20 cellular contexts compared by ENCODE assay signal in the genomic region with DNA sequence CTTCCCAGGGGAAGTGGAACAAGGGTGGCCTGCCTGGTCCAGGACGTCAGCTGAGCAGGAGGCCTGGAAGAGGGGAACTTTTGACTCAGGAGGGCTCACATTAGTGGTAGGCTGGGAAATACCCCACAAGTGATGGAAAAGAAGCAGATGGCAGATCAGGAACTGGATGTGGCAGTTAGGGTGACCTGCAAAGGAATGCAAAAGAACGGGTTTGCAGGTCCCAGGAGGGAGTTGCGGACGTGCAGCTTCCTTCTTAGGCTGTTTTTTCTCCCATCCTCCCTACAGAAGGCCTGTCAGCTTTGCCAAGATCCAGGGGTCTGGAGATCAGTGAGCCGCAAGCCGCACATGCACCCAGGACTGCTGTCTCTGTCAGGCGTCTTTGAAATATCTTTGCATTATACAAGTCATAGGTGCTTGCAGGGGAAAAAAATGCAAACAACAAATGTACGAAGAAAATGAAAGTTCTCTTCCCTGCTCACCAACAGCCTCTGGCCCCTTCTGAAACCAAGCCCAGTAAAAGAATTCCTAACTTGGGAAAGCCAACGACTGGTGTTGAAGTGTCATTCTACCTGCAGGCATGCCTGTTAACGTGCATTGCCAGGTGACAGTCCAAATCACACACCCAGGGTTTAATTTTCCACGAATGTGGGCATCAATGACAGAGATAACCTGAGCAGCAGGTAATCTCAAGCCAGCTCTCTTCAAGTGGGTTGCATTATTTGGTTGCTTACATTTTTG. TPM values are rescaled to one million over a fixed set of nuclear protein-coding genes. Genes with fewer than 3 reads are reported as not detected.
DNase-seq lines count a peak whose midpoint lies in the region; ATAC-seq and TF ChIP-seq lines count a peak whose summit lies in the region.
"Had no signal": no experiment of that assay in that cellular context is flagged by ENCODE, and none has a peak within 500 bp of the region (broad histone marks: within the 10 kb centered on the region; RNA-seq: fewer than 3 reads in every experiment).

No MANE protein-coding gene starts in this region.

- peaks cover 0 to 4% (median 0%) of the 10 kb centered on the region in 4 donors for H3K4me1 Mint-ChIP-seq in CD4-positive, CD25-positive, alpha-beta regulatory T cell
- H3K4me1 Mint-ChIP-seq in CD4-positive, alpha-beta T cell (ENCODE audit: low read depth): no peaks in the 10 kb centered on the region
- H3K4me1 Mint-ChIP-seq: activated CD4-positive, alpha-beta T cell treated with anti-CD3 and anti-CD28 coated beads for 36 hours; natural killer cell had no signal

- H3K27ac Mint-ChIP-seq in CD4-positive, CD25-positive, alpha-beta regulatory T cell: peak overlapping the region in 2 of 3 donors; percentile 71 to 72
- H3K27ac Mint-ChIP-seq in CD4-positive, alpha-beta T cell: no peak overlapping the region
- H3K27ac Mint-ChIP-seq: activated CD4-positive, alpha-beta T cell treated with anti-CD3 and anti-CD28 coated beads for 36 hours; dendritic cell treated with granulocyte-macrophage colony-stimulating factor and Interleukin-4, amounts not matched to agents 40 ng/mL and 50 ng/mL, for 4 days had no signal

- H3K4me3 ChIP-seq in CD4-positive, CD25-positive, alpha-beta regulatory T cell (ENCODE audit: low read depth, low read length): no peak overlapping the region
- H3K4me3 ChIP-seq in PC-3 (ENCODE audit: low read length) (no peak overlapping the region), prostate gland (no peak overlapping the region), brain microvascular endothelial cell (ENCODE audit: low read depth, low read length) (no peak overlapping the region)
- H3K4me3 ChIP-seq: psoas muscle had no signal

- H3F3A ChIP-seq in PC-3 (ENCODE audit: low read length, unreplicated experiment): no peaks in the 10 kb centered on the region

- H3K36me3 Mint-ChIP-seq in CD4-positive, CD25-positive, alpha-beta regulatory T cell: no peaks in the 10 kb centered on the region
- no peaks in the 10 kb centered on the region for H3K36me3 Mint-ChIP-seq in CD4-positive, alpha-beta T cell (ENCODE audit: low read depth)
- H3K36me3 Mint-ChIP-seq: CD4-positive, alpha-beta memory T cell; natural killer cell had no signal

- CTCF ChIA-PET in PC-3 (lab: Charles Lee): no interaction called here
- CTCF ChIA-PET in CD4-positive, alpha-beta T cell (lab: Charles Lee): no interaction called here

- intact Hi-C loops in PC-3 (cut with micrococcal nuclease): no loop called here
- intact Hi-C loops in prostate gland (cut with DNase I): no loop called here
- intact Hi-C loops in CD4-positive, alpha-beta T cell (cut with DNase I, micrococcal nuclease): no loop called here
- intact Hi-C loops in left colon (cut with DNase I, micrococcal nuclease): no loop called here

- no peaks in the 10 kb centered on the region for H3K79me2 ChIP-seq in PC-3 (ENCODE audit: low read length)

- no TSS peak for BruUV-seq in PC-3 (replicated peaks; lab: Mats Ljungman, UMichigan)

- no peaks in the 10 kb centered on the region for H4K20me1 ChIP-seq in PC-3 (ENCODE audit: low read length)

- ATAC-seq in CD4-positive, CD25-positive, alpha-beta regulatory T cell (ENCODE audit: low read depth in 2 of 2): no peak
- ATAC-seq in PC-3 (no peak), left colon (no peak)
- ATAC-seq in CD4-positive, alpha-beta T cell (ENCODE audit: poor library complexity): no peak
- ATAC-seq: psoas muscle had no signal

- POLR2A ChIA-PET in PC-3 (lab: Charles Lee; ENCODE audit: unreplicated experiment): no interaction called here
- POLR2A ChIA-PET in CD4-positive, alpha-beta T cell (lab: Charles Lee): no interaction called here

- H3K9me2 ChIP-seq in PC-3 (replicated peaks; ENCODE audit: low read length): no peaks in the 10 kb centered on the region

- H3K36me3 ChIP-seq in CD4-positive, CD25-positive, alpha-beta regulatory T cell (ENCODE audit: control insufficient read depth, insufficient read depth, low read length): no peaks in the 10 kb centered on the region
- H3K36me3 ChIP-seq in PC-3 (ENCODE audit: low read depth, low read length) (no peaks in the 10 kb centered on the region), prostate gland (no peaks in the 10 kb centered on the region), brain microvascular endothelial cell (replicated peaks) (no peaks in the 10 kb centered on the region)

- no peak overlapping the region for H3K9ac ChIP-seq in PC-3 (ENCODE audit: low read length)

- no peaks in the 10 kb centered on the region for H3K4me1 ChIP-seq in CD4-positive, CD25-positive, alpha-beta regulatory T cell (ENCODE audit: control insufficient read depth, insufficient read depth, low read length, poor library complexity, severe bottlenecking)
- H3K4me1 ChIP-seq in PC-3 (ENCODE audit: insufficient read depth, low read length) (peaks cover 17% of the 10 kb centered on the region), prostate gland (replicated peaks) (no peaks in the 10 kb centered on the region)

- no peaks in the 10 kb centered on the region for H3K9me3 ChIP-seq in CD4-positive, CD25-positive, alpha-beta regulatory T cell (ENCODE audit: control insufficient read depth in 2 of 2, low read length in 2 of 2)
- H3K9me3 ChIP-seq in PC-3 (ENCODE audit: low read length): no peaks in the 10 kb centered on the region
- H3K9me3 ChIP-seq in prostate gland: no peaks in the 10 kb centered on the region
- no peaks in the 10 kb centered on the region for H3K9me3 ChIP-seq in CD4-positive, alpha-beta T cell (ENCODE audit: control insufficient read depth, low read length)
- H3K9me3 ChIP-seq: psoas muscle had no signal

- no peak overlapping the region for H2AFZ ChIP-seq in PC-3 (ENCODE audit: low read length)

- H3K27ac ChIP-seq in CD4-positive, CD25-positive, alpha-beta regulatory T cell (ENCODE audit: insufficient read depth, low read length, poor library complexity, severe bottlenecking): no peak overlapping the region
- H3K27ac ChIP-seq in PC-3 (ENCODE audit: low read length): no peak overlapping the region
- no peak overlapping the region for H3K27ac ChIP-seq in prostate gland
- H3K27ac ChIP-seq in brain microvascular endothelial cell: no peak overlapping the region
- no peak overlapping the region for H3K27ac ChIP-seq in CD4-positive, alpha-beta T cell (ENCODE audit: low read depth, low read length)
- H3K27ac ChIP-seq: psoas muscle had no signal

- no peak for DNase-seq in CD4-positive, CD25-positive, alpha-beta regulatory T cell
- DNase-seq in PC-3 (peak; percentile 38), hepatic stellate cell (ENCODE audit: low spot score) (peak; percentile 33), prostate gland (ENCODE audit: low spot score) (peak; percentile 17), brain microvascular endothelial cell (no peak), activated gamma-delta T cell (lab: John Stamatoyannopoulos, UW) (no peak), left colon (no peak)
- no peak for DNase-seq in CD4-positive, alpha-beta T cell
- DNase-seq: ACHN; activated naive CD4-positive, alpha-beta T cell treated with Interleukin-2 at 50 U/mL for 16 hours; CD4-positive, alpha-beta memory T cell; DMS79; H9; natural killer cell; NCI-H2029; NCI-H446; NK-92 treated with Interleukin-12 subunit alpha and Interleukin-12 subunit beta, amount 100 ng/mL, for 24 hours; psoas muscle had no signal

- H3K4me2 ChIP-seq in PC-3 (ENCODE audit: low read length): no peak overlapping the region; the same call in 1 of the 2 replicates

- TF ChIP-seq CTCF in PC-3 (conservative IDR thresholded peaks at IDR 0.05; ENCODE audit: low read depth, low read length) (no peak), prostate gland (IDR thresholded peaks at IDR 0.05) (no peak), brain microvascular endothelial cell (IDR thresholded peaks at IDR 0.05; ENCODE audit: low read depth, low read length, missing control alignments) (no peak)
- no peak for TF ChIP-seq CTCF in CD4-positive, alpha-beta T cell (IDR thresholded peaks at IDR 0.05)

- no peak for TF ChIP-seq POLR2A in prostate gland (IDR thresholded peaks at IDR 0.05)

- 36% methylated on average over 11 of the region's 11 CpGs for WGBS in prostate gland

- in situ Hi-C loops in brain microvascular endothelial cell (cut with HindIII; ENCODE audit: low pct_ligation_motif_present, low sequenced_read_pairs): no loop called here

- H3K9me3 Mint-ChIP-seq in CD4-positive, CD25-positive, alpha-beta regulatory T cell: no peaks in the 10 kb centered on the region
- no peaks in the 10 kb centered on the region for H3K9me3 Mint-ChIP-seq in CD4-positive, alpha-beta T cell
- H3K9me3 Mint-ChIP-seq: dendritic cell treated with granulocyte-macrophage colony-stimulating factor and Interleukin-4, amounts not matched to agents 40 ng/mL and 50 ng/mL, for 4 days; natural killer cell had no signal

- peak overlapping the region in 1 of 4 donors; percentile 48 for H3K4me3 Mint-ChIP-seq in CD4-positive, CD25-positive, alpha-beta regulatory T cell
- H3K4me3 Mint-ChIP-seq in CD4-positive, alpha-beta T cell: no peak overlapping the region
- H3K4me3 Mint-ChIP-seq: activated CD4-positive, alpha-beta T cell treated with anti-CD3 and anti-CD28 coated beads for 36 hours; CD4-positive, alpha-beta memory T cell; dendritic cell treated with granulocyte-macrophage colony-stimulating factor and Interleukin-4, amounts not matched to agents 40 ng/mL and 50 ng/mL, for 4 days; H9; natural killer cell had no signal

- no peaks in the 10 kb centered on the region for H3K27me3 ChIP-seq in CD4-positive, CD25-positive, alpha-beta regulatory T cell (ENCODE audit: control insufficient read depth, insufficient read depth, low read length)
- H3K27me3 ChIP-seq in PC-3 (ENCODE audit: low read length) (no peaks in the 10 kb centered on the region), prostate gland (replicated peaks; ENCODE audit: insufficient read depth) (no peaks in the 10 kb centered on the region), brain microvascular endothelial cell (replicated peaks) (no peaks in the 10 kb centered on the region)
- no peaks in the 10 kb centered on the region for H3K27me3 ChIP-seq in CD4-positive, alpha-beta T cell (ENCODE audit: control insufficient read depth, insufficient read depth, low read length)

- peaks cover 4% of the 10 kb centered on the region for H3K27me3 Mint-ChIP-seq in CD4-positive, CD25-positive, alpha-beta regulatory T cell
- no peaks in the 10 kb centered on the region for H3K27me3 Mint-ChIP-seq in CD4-positive, alpha-beta T cell
- H3K27me3 Mint-ChIP-seq: activated CD4-positive, alpha-beta T cell treated with anti-CD3 and anti-CD28 coated beads for 36 hours had no signal

RNA-seq across cellular contexts. Expression of a gene that starts 34.4 kb away (rescaled TPM):
- 17.0 TPM for total RNA-seq in CD4-positive, CD25-positive, alpha-beta regulatory T cell
- polyA plus RNA-seq in CD4-positive, CD25-positive, alpha-beta regulatory T cell: 10 to 100 TPM; 37.8 to 82.8 (median 69.4) TPM
- total RNA-seq in PC-3 (2014; rRNA removed) (153 and 161 TPM in 2 replicates), prostate gland (100 to 1,000 TPM in 1 of 2 donors, 10 to 100 TPM in 1; 83.2 to 277 TPM), left colon (10 to 100 TPM; 26.6 to 38.7 TPM)
- 10 to 100 TPM; 21.2 to 22.4 TPM for total RNA-seq in CD4-positive, alpha-beta T cell

RNA-seq across cellular contexts. Expression of a gene that starts 52.4 kb away (rescaled TPM):
- 7.4 TPM for total RNA-seq in CD4-positive, CD25-positive, alpha-beta regulatory T cell
- polyA plus RNA-seq in CD4-positive, CD25-positive, alpha-beta regulatory T cell: 10 to 100 TPM; 11.5 to 17.3 (median 15.2) TPM
- total RNA-seq in PC-3 (2014; rRNA removed) (18.7 and 37.5 TPM in 2 replicates), prostate gland (1 to 10 TPM; 5.6 to 6.4 TPM), left colon (1 to 10 TPM; 2.8 to 2.9 TPM)
- 1 to 10 TPM; 1.8 to 2.1 TPM for total RNA-seq in CD4-positive, alpha-beta T cell

Comparison
In these comparisons a context has a peak if more than half of its experiments do, and no peak if none do; other contexts are left out.
1. DNase-seq: peak in PC-3 (single experiment), hepatic stellate cell (single experiment) and prostate gland (single experiment); none in CD4-positive, CD25-positive, alpha-beta regulatory T cell (0 of 3), brain microvascular endothelial cell (single experiment), CD4-positive, alpha-beta T cell (0 of 10), activated gamma-delta T cell (single experiment) and left colon (0 of 2).